In the genomic region with DNA sequence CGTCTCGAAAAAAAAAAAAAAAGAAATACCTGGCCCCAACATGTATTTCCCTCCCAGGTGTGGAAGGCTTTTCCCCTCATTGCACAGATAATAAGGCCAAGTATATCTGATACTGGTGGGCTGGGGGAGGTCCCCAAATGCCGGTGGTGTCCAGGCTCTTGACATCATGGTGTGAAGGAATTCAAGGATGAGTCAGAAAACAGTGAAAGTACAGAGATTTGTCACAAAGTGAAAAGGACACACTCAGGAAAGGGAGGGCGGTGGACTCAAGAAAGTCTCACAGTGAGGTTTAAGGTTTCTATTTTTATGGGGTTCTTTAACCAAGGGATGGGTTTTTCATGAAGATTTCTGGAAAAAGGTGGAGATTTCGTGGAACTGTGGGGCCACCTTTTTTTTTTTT, we compare ENCODE assay signal across 15 cellular contexts. TPM values are rescaled to one million over a fixed set of nuclear protein-coding genes. Genes with fewer than 3 reads are reported as not detected.
DNase-seq lines count a peak whose midpoint lies in the region; ATAC-seq and TF ChIP-seq lines count a peak whose summit lies in the region.
"Had no signal": no experiment of that assay in that cellular context is flagged by ENCODE, and none has a peak within 500 bp of the region (broad histone marks: within the 10 kb centered on the region; RNA-seq: fewer than 3 reads in every experiment).

No MANE protein-coding gene starts in this region.

- peak; percentile 73 for ATAC-seq in GM18858 (IDR thresholded peaks at IDR 0.05; ENCODE audit: unreplicated experiment)
- no peak for ATAC-seq in effector memory CD8-positive, alpha-beta T cell (replicated peaks)
- ATAC-seq in HG02763 (IDR thresholded peaks at IDR 0.05; ENCODE audit: unreplicated experiment), result no peak
- ATAC-seq: naive thymus-derived CD4-positive, alpha-beta T cell had no signal

- H3K9me3 Mint-ChIP-seq in effector memory CD8-positive, alpha-beta T cell, result no peaks in the 10 kb centered on the region
- H3K9me3 Mint-ChIP-seq: HFFc6; naive thymus-derived CD4-positive, alpha-beta T cell; type B pancreatic cell had no signal

- H3K27ac Mint-ChIP-seq in effector memory CD8-positive, alpha-beta T cell, result no peak overlapping the region
- H3K27ac Mint-ChIP-seq: HFFc6; naive thymus-derived CD4-positive, alpha-beta T cell; type B pancreatic cell had no signal

- H3K27ac ChIP-seq in HEK293 (ENCODE audit: extremely low read depth, low read depth, low read length), result no peak overlapping the region

- H3K36me3 Mint-ChIP-seq in effector memory CD8-positive, alpha-beta T cell (ENCODE audit: insufficient read depth), result no peaks in the 10 kb centered on the region
- H3K36me3 Mint-ChIP-seq: naive thymus-derived CD4-positive, alpha-beta T cell; type B pancreatic cell had no signal

- H3K36me3 ChIP-seq in HEK293 (ENCODE audit: control insufficient read depth in 2 of 2, insufficient read depth in 1 of 2, low read length in 2 of 2), result no peaks in the 10 kb centered on the region

- DNase-seq in A172 (ENCODE audit: low spot score) (peak; percentile 23), NCI-H460 (ENCODE audit: extremely low read depth, low read depth) (peak; percentile 58), ecto neural progenitor cell (ENCODE audit: low spot score) (no peak), AML-193 (lab: John Stamatoyannopoulos, UW) (no peak)
- DNase-seq in effector memory CD8-positive, alpha-beta T cell, result no peak
- DNase-seq: activated CD8-positive, alpha-beta memory T cell treated with anti-CD3 and anti-CD28 coated beads, Interleukin-2, amount 50 U/mL, for 48 hours; DMS53; effector memory CD4-positive, alpha-beta T cell; HFFc6; naive thymus-derived CD4-positive, alpha-beta T cell; NCI-H1048 had no signal

- no peaks in the 10 kb centered on the region for H3K9me3 ChIP-seq in HEK293 (ENCODE audit: control insufficient read depth, insufficient read depth, low read depth, low read length)

- CTCF ChIA-PET in HEK293 (lab: Yijun Ruan, JAX), result no interaction called here

- no peaks in the 10 kb centered on the region for H3K4me1 Mint-ChIP-seq in effector memory CD8-positive, alpha-beta T cell (ENCODE audit: low read depth in 2 of 2)

- no peak overlapping the region for H3K4me3 Mint-ChIP-seq in effector memory CD8-positive, alpha-beta T cell
- H3K4me3 Mint-ChIP-seq: HFFc6; naive thymus-derived CD4-positive, alpha-beta T cell; type B pancreatic cell had no signal

- peaks cover 5 to 34% of the 10 kb centered on the region in 2 donors for H3K27me3 Mint-ChIP-seq in effector memory CD8-positive, alpha-beta T cell

- H3K4me1 ChIP-seq in HEK293 (ENCODE audit: control insufficient read depth, insufficient read depth, low read length), result no peaks in the 10 kb centered on the region

- no peak overlapping the region for H3K4me3 ChIP-seq in HEK293 (ENCODE audit: low read depth, low read length)

- POLR2A ChIA-PET in HEK293 (lab: Yijun Ruan, JAX), result no interaction called here

- TF ChIP-seq CTCF in HEK293 (tag by site-specific recombination; IDR thresholded peaks at IDR 0.05), result no peak

TF ChIP-seq in HEK293, 187 proteins besides CTCF, POLR2A, EP300 and RAD21:
- 0 out of 2 replicates have a peak, but pooled peaks have one; percentile 19 for TF ChIP-seq PRDM1 (tag by site-specific recombination; IDR thresholded peaks at IDR 0.05)
- no peak for TF ChIP-seq ZNF211 (tag by site-specific recombination; IDR thresholded peaks at IDR 0.05; ENCODE audit: low read depth)
- TF ChIP-seq YY2 (tag by site-specific recombination; IDR thresholded peaks at IDR 0.05), result no peak
- TF ChIP-seq, protein P1, sequence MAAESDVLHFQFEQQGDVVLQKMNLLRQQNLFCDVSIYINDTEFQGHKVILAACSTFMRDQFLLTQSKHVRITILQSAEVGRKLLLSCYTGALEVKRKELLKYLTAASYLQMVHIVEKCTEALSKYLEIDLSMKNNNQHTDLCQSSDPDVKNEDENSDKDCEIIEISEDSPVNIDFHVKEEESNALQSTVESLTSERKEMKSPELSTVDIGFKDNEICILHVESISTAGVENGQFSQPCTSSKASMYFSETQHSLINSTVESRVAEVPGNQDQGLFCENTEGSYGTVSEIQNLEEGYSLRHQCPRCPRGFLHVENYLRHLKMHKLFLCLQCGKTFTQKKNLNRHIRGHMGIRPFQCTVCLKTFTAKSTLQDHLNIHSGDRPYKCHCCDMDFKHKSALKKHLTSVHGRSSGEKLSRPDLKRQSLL (tag by site-specific recombination; IDR thresholded peaks at IDR 0.05), result no peak

RNA-seq across cellular contexts. Expression of a gene that starts 37.8 kb away (rescaled TPM):
- 6.5 and 7.0 TPM in 2 replicates for total RNA-seq in A172 (2014; rRNA removed; shearing (Covaris generic))
- 13.0 and 14.4 TPM in 2 replicates for total RNA-seq in NCI-H460 (2014; rRNA removed; shearing (Covaris generic))
- 13.1 and 14.4 TPM in 2 replicates for polyA plus RNA-seq in NCI-H460 (2014; cell fraction: nucleus; rRNA removed)
- polyA plus RNA-seq: naive thymus-derived CD4-positive, alpha-beta T cell had no signal

Comparison
In these comparisons a context has a peak if more than half of its experiments do, and no peak if none do; other contexts are left out.
1. DNase-seq: peak in A172 (single experiment) and NCI-H460 (single experiment); none in ecto neural progenitor cell (single experiment), AML-193 (0 of 2) and effector memory CD8-positive, alpha-beta T cell (0 of 3).